12 cellular contexts compared by ENCODE assay signal in the genomic region with DNA sequence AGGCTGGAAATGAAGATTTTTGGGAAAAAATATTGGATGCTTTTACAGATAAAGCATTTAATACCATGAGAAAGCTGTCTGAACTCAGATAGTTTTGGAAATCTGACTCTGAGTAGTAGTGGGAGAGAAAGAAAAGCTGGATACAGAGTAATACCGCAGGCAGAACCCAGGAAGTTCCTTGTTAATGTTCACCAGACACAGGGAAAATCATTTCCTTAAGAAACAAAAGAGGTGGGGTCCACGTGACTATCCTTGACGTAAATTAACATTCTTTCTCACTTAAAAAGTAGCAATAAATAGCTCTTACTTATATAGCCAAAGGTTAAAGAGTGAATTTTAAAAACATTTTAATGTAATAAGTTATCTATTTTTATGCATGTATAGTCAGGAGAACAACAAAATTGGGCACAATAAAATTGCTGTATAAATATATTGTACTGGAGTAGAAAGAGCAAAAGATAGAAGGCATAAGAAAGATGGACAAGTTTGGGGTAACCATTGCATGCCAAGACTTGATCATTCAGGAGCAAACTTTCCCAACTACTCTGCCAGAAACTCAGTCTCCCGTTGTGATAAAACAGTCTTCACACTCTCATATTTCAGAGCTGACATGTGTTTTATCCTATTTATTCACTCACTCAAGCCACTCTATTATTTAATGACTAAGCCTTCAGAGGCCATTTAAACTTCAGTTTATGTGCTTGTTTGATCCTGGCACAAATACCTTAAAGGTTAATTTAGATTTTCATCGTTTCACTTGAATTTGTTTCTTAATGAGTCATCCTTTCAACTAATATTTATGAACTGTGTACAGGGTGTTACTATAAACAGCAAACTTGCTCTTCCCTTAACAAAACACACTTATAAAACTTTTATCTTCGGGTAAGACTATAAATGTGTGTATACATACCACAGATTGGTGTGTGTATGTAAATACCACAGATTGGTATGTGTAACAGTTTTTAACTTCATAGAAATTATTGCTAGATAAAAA.
DNase-seq lines count a peak whose midpoint lies in the region; ATAC-seq, FAIRE-seq and TF ChIP-seq lines count a peak whose summit lies in the region.
"Had no signal": no experiment of that assay in that cellular context is flagged by ENCODE, and none has a peak within 500 bp of the region (broad histone marks: within the 10 kb centered on the region; RNA-seq: fewer than 3 reads in every experiment).

No MANE protein-coding gene starts in this region.

- peaks cover 27% of the 10 kb centered on the region for H3K4me1 ChIP-seq in SJSA1 (replicated peaks)
- H3K4me1 ChIP-seq in skeletal muscle tissue (ENCODE audit: control insufficient read depth in 3 of 3, insufficient read depth in 3 of 3, low read length in 3 of 3) = no peaks in the 10 kb centered on the region

- H3K36me3 ChIP-seq in SJSA1 (no peaks in the 10 kb centered on the region), skeletal muscle tissue (ENCODE audit: control insufficient read depth in 3 of 3, insufficient read depth in 3 of 3, low read length in 3 of 3) (no peaks in the 10 kb centered on the region)
- H3K36me3 ChIP-seq: neutrophil had no signal

- no peak overlapping the region for H3K9ac ChIP-seq in skeletal muscle tissue (ENCODE audit: low read depth in 1 of 3, low read length in 3 of 3)

- DNase-seq in H54 (ENCODE audit: insufficient read length, low spot score) = no peak
- peak in 1 of 2 experiments; percentile 59 for DNase-seq in SJSA1 (ENCODE audit: low read depth in 1 of 2, low spot score in 2 of 2)
- peak; percentile 20 to 40 for DNase-seq in foreskin fibroblast
- no peak for DNase-seq in D341Med (ENCODE audit: low spot score)
- DNase-seq in NCI-H1105 treated with DMSO at 0.1 percent for 48 hours (lab: John Stamatoyannopoulos, UW) = no peak
- DNase-seq: NCI-H1694; stimulated activated naive B cell treated with anti-CD40 and anti-IgM and Interleukin-4, amounts not matched to agents 10 μg/mL and 1 μg/mL and 100 μg/mL, for 72 hours had no signal

- ATAC-seq in GM18870 (IDR thresholded peaks at IDR 0.05; ENCODE audit: unreplicated experiment) (no peak), HG02870 (IDR thresholded peaks at IDR 0.05; ENCODE audit: unreplicated experiment) (no peak)
- ATAC-seq: activated CD4-positive, CD25-positive, alpha-beta regulatory T cell treated with anti-CD3 and anti-CD28 coated beads, Interleukin-2, amount 50 U/mL, for 24 hours; stimulated activated naive B cell treated with anti-CD40 and anti-IgM and Interleukin-4, amounts not matched to agents 10 μg/mL and 1 μg/mL and 100 μg/mL, for 72 hours had no signal

- H3K4me3 ChIP-seq in SJSA1 (no peak overlapping the region), foreskin fibroblast (ENCODE audit: low read depth in 1 of 2, low read length in 2 of 2) (no peak overlapping the region), skeletal muscle tissue (ENCODE audit: low read length in 3 of 3) (no peak overlapping the region)

- no peak for TF ChIP-seq POLR2A in H54 (IDR thresholded peaks at IDR 0.05; ENCODE audit: low read depth, low read length)

- TF ChIP-seq CTCF in foreskin fibroblast (IDR thresholded peaks at IDR 0.05; ENCODE audit: low read depth, low read length) = no peak

- peak; percentile 86 for FAIRE-seq in H54 (lab: Jason Lieb, UNC)

- H3K9me3 ChIP-seq in SJSA1 (replicated peaks) = no peaks in the 10 kb centered on the region
- no peaks in the 10 kb centered on the region for H3K9me3 ChIP-seq in skeletal muscle tissue (ENCODE audit: control insufficient read depth in 3 of 3, low read length in 3 of 3)
- H3K9me3 ChIP-seq: neutrophil had no signal

- H3K27me3 ChIP-seq in SJSA1 (replicated peaks) (no peaks in the 10 kb centered on the region), skeletal muscle tissue (ENCODE audit: control insufficient read depth in 3 of 3, insufficient read depth in 3 of 3, low read length in 3 of 3) (no peaks in the 10 kb centered on the region)
- H3K27me3 ChIP-seq: neutrophil had no signal

- H3K27ac ChIP-seq in SJSA1 (peak overlapping the region; percentile 42), skeletal muscle tissue (ENCODE audit: low read depth, low read length) (peak overlapping the region; percentile 13)
- H3K27ac ChIP-seq: neutrophil had no signal

Comparison
In these comparisons a context has a peak if more than half of its experiments do, and no peak if none do; other contexts are left out.
1. DNase-seq: peak in foreskin fibroblast (2 of 2); none in H54 (single experiment), D341Med (single experiment) and NCI-H1105 treated with DMSO at 0.1 percent for 48 hours (single experiment).